Comparison of ENCODE assay signal across 8 cellular contexts in genomic region chrX:16185725-16186136, GRCh38. TPM values are rescaled to one million over a fixed set of nuclear protein-coding genes. Genes with fewer than 3 reads are reported as not detected.
DNase-seq lines count a peak whose midpoint lies in the region; ATAC-seq and TF ChIP-seq lines count a peak whose summit lies in the region.

No MANE protein-coding gene starts in this region.

- no peak for TF ChIP-seq POLR2A in suprapubic skin (IDR thresholded peaks at IDR 0.05)

- H3K27me3 ChIP-seq in skeletal muscle satellite cell (ENCODE audit: control insufficient read depth, insufficient read depth, low read length) (no peaks in the 10 kb centered on the region), suprapubic skin (no peaks in the 10 kb centered on the region)

- in situ Hi-C loops in astrocyte of the spinal cord (cut with HindIII; ENCODE audit: low sequenced_read_pairs): no loop called here

- TF ChIP-seq EP300 in suprapubic skin (IDR thresholded peaks at IDR 0.05): no peak

- H3K4me3 ChIP-seq in GM12865 (ENCODE audit: low read depth, low read length): no peak overlapping the region
- no peak overlapping the region for H3K4me3 ChIP-seq in astrocyte of the spinal cord (ENCODE audit: low read depth, low read length)
- no peak overlapping the region for H3K4me3 ChIP-seq in skeletal muscle satellite cell (ENCODE audit: low read length)
- H3K4me3 ChIP-seq in suprapubic skin: no peak overlapping the region

- 45% methylated on average over 2 of the region's 2 CpGs for WGBS in suprapubic skin

- DNase-seq in GM12865 (ENCODE audit: low read depth) (peak; percentile 36), HS-27A (ENCODE audit: low read depth) (peak; percentile 43), astrocyte of the spinal cord (ENCODE audit: low read depth, low spot score) (peak; percentile 81), NCI-H2107 treated with DMSO at 0.1 percent for 48 hours (lab: John Stamatoyannopoulos, UW; ENCODE audit: unreplicated experiment) (no peak), suprapubic skin (ENCODE audit: low spot score in 2 of 2) (no peak), OCI-M2 (lab: John Stamatoyannopoulos, UW; ENCODE audit: unreplicated experiment) (no peak)

- H3K36me3 ChIP-seq in skeletal muscle satellite cell (ENCODE audit: insufficient read depth, low read length): no peaks in the 10 kb centered on the region
- H3K36me3 ChIP-seq in suprapubic skin: no peaks in the 10 kb centered on the region

- ATAC-seq in GM21576 (IDR thresholded peaks at IDR 0.05; ENCODE audit: unreplicated experiment): peak; percentile 97

- H3K4me2 ChIP-seq in skeletal muscle satellite cell (ENCODE audit: low read length): no peak overlapping the region

- H3K9ac ChIP-seq in skeletal muscle satellite cell (ENCODE audit: low read depth, low read length): peak overlapping the region; percentile 12

- no peaks in the 10 kb centered on the region for H3K9me3 ChIP-seq in skeletal muscle satellite cell (replicated peaks; ENCODE audit: low read length)
- H3K9me3 ChIP-seq in suprapubic skin: no peaks in the 10 kb centered on the region

- H3K4me1 ChIP-seq in skeletal muscle satellite cell (ENCODE audit: control insufficient read depth, insufficient read depth, low read length): peaks cover 16% of the 10 kb centered on the region
- no peaks in the 10 kb centered on the region for H3K4me1 ChIP-seq in suprapubic skin

- H3K27ac ChIP-seq in suprapubic skin: no peak overlapping the region

- TF ChIP-seq CTCF in GM12865 (IDR thresholded peaks at IDR 0.05; ENCODE audit: insufficient read depth, low read depth, low read length, missing control alignments) (no peak), astrocyte of the spinal cord (IDR thresholded peaks at IDR 0.05; ENCODE audit: low read depth, low read length) (no peak), suprapubic skin (IDR thresholded peaks at IDR 0.05) (no peak)

RNA-seq across cellular contexts. Expression of gene MAGEB17, which starts 18.4 kb away (rescaled TPM):
- not detected in 2 replicates for total RNA-seq in skeletal muscle satellite cell (2012; rRNA removed)
- total RNA-seq in suprapubic skin: not detected

Comparison
In these comparisons a context has a peak if more than half of its experiments do, and no peak if none do; other contexts are left out.
1. DNase-seq: peak in GM12865 (single experiment), HS-27A (single experiment) and astrocyte of the spinal cord (single experiment); none in NCI-H2107 treated with DMSO at 0.1 percent for 48 hours (single experiment), suprapubic skin (0 of 2) and OCI-M2 (single experiment).